ENCODE assay signal across 9 cellular contexts in the genomic region with DNA sequence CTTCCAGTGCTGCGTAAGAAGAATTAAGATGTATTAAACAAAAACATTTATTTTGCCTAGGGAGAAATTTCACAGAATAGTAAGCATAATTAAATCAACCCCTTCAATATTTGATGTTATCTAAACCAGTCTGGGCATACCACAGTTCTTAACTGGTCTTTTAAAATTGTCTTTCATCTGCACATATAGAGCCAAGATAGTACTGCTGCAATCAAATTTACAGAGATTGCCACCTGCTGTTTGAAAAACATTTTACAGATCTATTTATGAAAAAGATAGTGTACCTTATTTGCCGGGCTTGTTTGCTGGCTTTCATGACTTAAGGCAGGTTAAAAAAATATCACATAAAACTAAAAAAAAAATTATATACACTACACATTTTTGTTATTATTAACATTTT.
DNase-seq lines count a peak whose midpoint lies in the region; ATAC-seq and TF ChIP-seq lines count a peak whose summit lies in the region.
"Had no signal": no experiment of that assay in that cellular context is flagged by ENCODE, and none has a peak within 500 bp of the region (broad histone marks: within the 10 kb centered on the region; RNA-seq: fewer than 3 reads in every experiment).

No MANE protein-coding gene starts in this region.

- H3K27ac ChIP-seq in C4-2B = no peak overlapping the region

- TF ChIP-seq CTCF in C4-2B (conservative IDR thresholded peaks at IDR 0.05) (peak; percentile 38), GM20000 (IDR thresholded peaks at IDR 0.05; ENCODE audit: extremely low read depth, missing control alignments) (no peak)

- DNase-seq in GM20000 (ENCODE audit: low spot score) = peak; percentile 3
- peak; percentile 59 for DNase-seq in RKO (ENCODE audit: low spot score)
- DNase-seq in globus pallidus (ENCODE audit: low spot score) = peak; percentile 15
- no peak for DNase-seq in NCI-H2196 (lab: John Stamatoyannopoulos, UW; ENCODE audit: unreplicated experiment)
- no peak for DNase-seq in T1000 (lab: John Stamatoyannopoulos, UW)
- DNase-seq: activated effector memory CD4-positive, alpha-beta T cell treated with anti-CD3 and anti-CD28 coated beads, Interleukin-2, amount 50 U/mL, for 16 hours had no signal

- ATAC-seq in HG02759 (IDR thresholded peaks at IDR 0.05; ENCODE audit: unreplicated experiment) (no peak), HG02678 (IDR thresholded peaks at IDR 0.05; ENCODE audit: unreplicated experiment) (no peak)

Comparison
In these comparisons a context has a peak if more than half of its experiments do, and no peak if none do; other contexts are left out.
1. DNase-seq: peak in GM20000 (single experiment), RKO (single experiment) and globus pallidus (single experiment); none in NCI-H2196 (single experiment) and T1000 (single experiment).